In genomic region chr11:62337682-62338181, GRCh38 we compare ENCODE assay signal across 8 cellular contexts. TPM values are rescaled to one million over a fixed set of nuclear protein-coding genes. Genes with fewer than 3 reads are reported as not detected.
A peak's percentile ranks its signal among the peaks of the same experiment; 100 is the strongest.
DNase-seq lines count a peak whose midpoint lies in the region; ATAC-seq and TF ChIP-seq lines count a peak whose summit lies in the region.

No MANE protein-coding gene starts in this region.

- H3K27me3 ChIP-seq in MG63: peaks cover 23% of the 10 kb centered on the region
- peaks cover 27% of the 10 kb centered on the region for H3K27me3 ChIP-seq in left ventricle myocardium inferior (ENCODE audit: low read depth)

- H3K4me1 ChIP-seq in left ventricle myocardium inferior: peaks cover 24% of the 10 kb centered on the region

- H3K36me3 ChIP-seq in MG63 (no peaks in the 10 kb centered on the region), left ventricle myocardium inferior (no peaks in the 10 kb centered on the region)

- H3K4me3 ChIP-seq in MG63 (peak overlapping the region; percentile 62), left ventricle myocardium inferior (peak overlapping the region; percentile 75)

- H3K9me3 ChIP-seq in MG63 (no peaks in the 10 kb centered on the region), left ventricle myocardium inferior (replicated peaks) (no peaks in the 10 kb centered on the region)

- peak overlapping the region; percentile 89 for H3K4me3 Mint-ChIP-seq in progenitor cell of endocrine pancreas (ENCODE audit: low read depth)

- TF ChIP-seq CTCF in left ventricle myocardium inferior (IDR thresholded peaks at IDR 0.05; ENCODE audit: borderline replicate concordance): no peak
- no peak for TF ChIP-seq CTCF in progenitor cell of endocrine pancreas (IDR thresholded peaks at IDR 0.05; ENCODE audit: unreplicated experiment)

- peak; percentile 49 to 50 for ATAC-seq in activated naive CD4-positive, alpha-beta T cell treated with anti-CD3 and anti-CD28 coated beads, Interleukin-2, amount 50 U/mL, for 72 hours
- no peak for ATAC-seq in GM21717 (IDR thresholded peaks at IDR 0.05; ENCODE audit: unreplicated experiment)
- no peak for ATAC-seq in GM18909 (IDR thresholded peaks at IDR 0.05; ENCODE audit: poor library complexity, unreplicated experiment)

- H3K27ac ChIP-seq in left ventricle myocardium inferior (replicated peaks): peak overlapping the region; percentile 20

- peaks cover 13% of the 10 kb centered on the region for H3K27me3 Mint-ChIP-seq in progenitor cell of endocrine pancreas

- peaks cover 0 to 6% of the 10 kb centered on the region in 2 donors for H3K9me3 Mint-ChIP-seq in activated naive CD4-positive, alpha-beta T cell treated with anti-CD3 and anti-CD28 coated beads, Interleukin-2, amount 50 U/mL, for 72 hours
- no peaks in the 10 kb centered on the region for H3K9me3 Mint-ChIP-seq in progenitor cell of endocrine pancreas (ENCODE audit: low read depth)

- intact Hi-C loops in left ventricle myocardium inferior (cut with micrococcal nuclease): no loop called here

- peaks cover 27% of the 10 kb centered on the region for H3K4me1 Mint-ChIP-seq in progenitor cell of endocrine pancreas (ENCODE audit: low read depth)

- H3K36me3 Mint-ChIP-seq in activated naive CD4-positive, alpha-beta T cell treated with anti-CD3 and anti-CD28 coated beads, Interleukin-2, amount 50 U/mL, for 72 hours: no peaks in the 10 kb centered on the region
- H3K36me3 Mint-ChIP-seq in progenitor cell of endocrine pancreas (ENCODE audit: insufficient read depth): peaks cover 3% of the 10 kb centered on the region

- peak overlapping the region in 1 of 2 donors; percentile 50 for H3K27ac Mint-ChIP-seq in activated naive CD4-positive, alpha-beta T cell treated with anti-CD3 and anti-CD28 coated beads, Interleukin-2, amount 50 U/mL, for 72 hours
- H3K27ac Mint-ChIP-seq in progenitor cell of endocrine pancreas: peak overlapping the region; percentile 94

- peak; percentile 5 for DNase-seq in NCI-H2029 (lab: John Stamatoyannopoulos, UW)
- DNase-seq in NCI-H2029 treated with DMSO at 0.1 percent for 48 hours (lab: John Stamatoyannopoulos, UW): no peak
- DNase-seq in MG63: no peak
- DNase-seq in activated naive CD4-positive, alpha-beta T cell treated with anti-CD3 and anti-CD28 coated beads, Interleukin-2, amount 50 U/mL, for 72 hours (ENCODE audit: low spot score in 2 of 2): peak; percentile 18 to 55
- peak; percentile 20 for DNase-seq in left ventricle myocardium inferior
- peak; percentile 17 for DNase-seq in progenitor cell of endocrine pancreas (ENCODE audit: low spot score, unreplicated experiment)

RNA-seq across cellular contexts. Expression of gene ASRGL1, which starts 0.5 kb away (rescaled TPM):
- total RNA-seq in MG63 (2014; rRNA removed; shearing (Covaris generic); ENCODE audit: low replicate concordance): 5.1 and 6.0 TPM in 2 replicates
- total RNA-seq in activated naive CD4-positive, alpha-beta T cell treated with anti-CD3 and anti-CD28 coated beads, Interleukin-2, amount 50 U/mL, for 72 hours: 1 to 10 TPM; 5.5 to 8.1 TPM
- total RNA-seq in left ventricle myocardium inferior: 4.6 TPM
- 41.6 and 45.2 TPM in 2 replicates for total RNA-seq in progenitor cell of endocrine pancreas

RNA-seq across cellular contexts. Expression of gene SCGB1D4, which starts 38.9 kb away (rescaled TPM):
- total RNA-seq in MG63 (2014; rRNA removed; shearing (Covaris generic); ENCODE audit: low replicate concordance): not detected in 2 replicates
- not detected for total RNA-seq in activated naive CD4-positive, alpha-beta T cell treated with anti-CD3 and anti-CD28 coated beads, Interleukin-2, amount 50 U/mL, for 72 hours
- total RNA-seq in left ventricle myocardium inferior (not detected), progenitor cell of endocrine pancreas (not detected in 2 replicates)

Comparison
In these comparisons a context has a peak if more than half of its experiments do, and no peak if none do; other contexts are left out.
1. DNase-seq: peak in NCI-H2029 (single experiment), activated naive CD4-positive, alpha-beta T cell treated with anti-CD3 and anti-CD28 coated beads, Interleukin-2, amount 50 U/mL, for 72 hours (2 of 2), left ventricle myocardium inferior (single experiment) and progenitor cell of endocrine pancreas (single experiment); none in NCI-H2029 treated with DMSO at 0.1 percent for 48 hours (single experiment) and MG63 (single experiment).
2. ATAC-seq: peak in activated naive CD4-positive, alpha-beta T cell treated with anti-CD3 and anti-CD28 coated beads, Interleukin-2, amount 50 U/mL, for 72 hours (2 of 2); none in GM21717 (single experiment) and GM18909 (single experiment).